23 cellular contexts compared by ENCODE assay signal in the genomic region with DNA sequence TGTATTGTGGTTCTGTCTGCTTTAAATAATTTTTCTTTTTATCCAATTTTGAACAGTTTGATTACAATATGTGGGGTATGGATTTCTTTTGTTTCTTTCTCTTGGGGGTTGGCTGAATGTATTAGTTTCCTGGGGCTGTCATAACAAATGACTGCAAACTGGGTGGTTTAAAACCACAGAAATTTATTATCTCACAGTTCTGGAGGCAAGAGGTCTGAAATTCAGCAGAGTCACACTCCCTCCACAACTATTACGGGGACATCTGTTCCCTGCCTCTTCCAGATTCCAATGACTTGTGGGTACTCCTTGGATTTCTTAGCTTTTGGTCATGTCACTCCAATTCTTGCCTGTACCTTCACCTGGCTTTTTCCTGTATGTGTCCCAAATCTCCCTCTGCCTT. TPM values are rescaled to one million over a fixed set of nuclear protein-coding genes. Genes with fewer than 3 reads are reported as not detected.
A peak's percentile ranks its signal among the peaks of the same experiment; 100 is the strongest.
DNase-seq lines count a peak whose midpoint lies in the region; TF ChIP-seq lines count a peak whose summit lies in the region.
"Had no signal": no experiment of that assay in that cellular context is flagged by ENCODE, and none has a peak within 500 bp of the region (broad histone marks: within the 10 kb centered on the region; RNA-seq: fewer than 3 reads in every experiment).

No MANE protein-coding gene starts in this region.

- no peaks in the 10 kb centered on the region for H3K36me3 Mint-ChIP-seq in activated T-helper 1 cell treated with anti-CD3 and anti-CD28 coated beads, Interleukin-12 subunit alpha, Interleukin-12 subunit beta, Interleukin-2, Interleukin-4 antibody, amounts not matched to agents 30 ng/mL and 10 ng/mL and 1 ng/mL, durations not matched to agents 14 hours and 24 hours and 36 hours (ENCODE audit: low read depth)

- peaks cover 7% of the 10 kb centered on the region for H3K27me3 Mint-ChIP-seq in activated T-helper 1 cell treated with anti-CD3 and anti-CD28 coated beads, Interleukin-12 subunit alpha, Interleukin-12 subunit beta, Interleukin-2, Interleukin-4 antibody, amounts not matched to agents 30 ng/mL and 10 ng/mL and 1 ng/mL, durations not matched to agents 14 hours and 24 hours and 36 hours (ENCODE audit: insufficient read depth)

- H3K9me3 ChIP-seq in mammary epithelial cell (replicated peaks; ENCODE audit: insufficient read depth, low read length) = no peaks in the 10 kb centered on the region

- dilution Hi-C loops in mammary epithelial cell (cut with HindIII; ENCODE audit: low sequenced_read_pairs) = no loop called here

- no peak overlapping the region for H3K4me3 Mint-ChIP-seq in activated T-helper 1 cell treated with anti-CD3 and anti-CD28 coated beads, Interleukin-12 subunit alpha, Interleukin-12 subunit beta, Interleukin-2, Interleukin-4 antibody, amounts not matched to agents 30 ng/mL and 10 ng/mL and 1 ng/mL, durations not matched to agents 14 hours and 24 hours and 36 hours
- H3K4me3 Mint-ChIP-seq: activated CD4-positive, alpha-beta T cell treated with anti-CD3 and anti-CD28 coated beads, Interleukin-2, amount 10 ng/mL, durations not matched to agents 7 days and 5 days; HFFc6; mesothelial cell of epicardium; nephron had no signal

- no peaks in the 10 kb centered on the region for H3K79me2 ChIP-seq in mammary epithelial cell (ENCODE audit: insufficient read depth, low read length)

- H3K4me3 ChIP-seq in AG10803 (ENCODE audit: low read length) = no peak overlapping the region
- H3K4me3 ChIP-seq in mammary epithelial cell (replicated peaks in 1 of 3; ENCODE audit: insufficient read depth in 1 of 3, low read depth in 2 of 3, low read length in 3 of 3) = no peak overlapping the region
- H3K4me3 ChIP-seq: skin epidermis had no signal

- CTCF ChIA-PET in mammary epithelial cell (lab: Charles Lee; ENCODE audit: low non-redundant PET) = no interaction called here

- no peaks in the 10 kb centered on the region for H3K9me3 Mint-ChIP-seq in activated T-helper 1 cell treated with anti-CD3 and anti-CD28 coated beads, Interleukin-12 subunit alpha, Interleukin-12 subunit beta, Interleukin-2, Interleukin-4 antibody, amounts not matched to agents 30 ng/mL and 10 ng/mL and 1 ng/mL, durations not matched to agents 14 hours and 24 hours and 36 hours
- H3K9me3 Mint-ChIP-seq: activated CD4-positive, alpha-beta T cell treated with anti-CD3 and anti-CD28 coated beads, Interleukin-2, amount 10 ng/mL, durations not matched to agents 7 days and 5 days; HFFc6; mesothelial cell of epicardium; nephron had no signal

- no peaks in the 10 kb centered on the region for H4K20me1 ChIP-seq in mammary epithelial cell (ENCODE audit: insufficient read depth, low read length)

- H3K4me2 ChIP-seq in mammary epithelial cell (ENCODE audit: insufficient read depth, low read depth, low read length) = no peak overlapping the region

- H3K4me1 Mint-ChIP-seq in activated T-helper 1 cell treated with anti-CD3 and anti-CD28 coated beads, Interleukin-12 subunit alpha, Interleukin-12 subunit beta, Interleukin-2, Interleukin-4 antibody, amounts not matched to agents 30 ng/mL and 10 ng/mL and 1 ng/mL, durations not matched to agents 14 hours and 24 hours and 36 hours (ENCODE audit: low read depth) = peaks cover 6% of the 10 kb centered on the region
- H3K4me1 Mint-ChIP-seq: activated CD4-positive, alpha-beta T cell treated with anti-CD3 and anti-CD28 coated beads, Interleukin-2, amount 10 ng/mL, durations not matched to agents 7 days and 5 days; mesothelial cell of epicardium; nephron had no signal

- no TSS peak for BruUV-seq in mammary epithelial cell (replicated peaks; lab: Mats Ljungman, UMichigan)

- no peak overlapping the region for H3K27ac ChIP-seq in mammary epithelial cell (ENCODE audit: insufficient read depth, low read depth, low read length)
- H3K27ac ChIP-seq: skin epidermis had no signal

- H3K27me3 ChIP-seq in mammary epithelial cell (ENCODE audit: insufficient read depth, low read length) = no peaks in the 10 kb centered on the region

- no peak overlapping the region for H3K9ac ChIP-seq in mammary epithelial cell (ENCODE audit: insufficient read depth, low read length)

- H2AFZ ChIP-seq in mammary epithelial cell (ENCODE audit: low read depth, low read length) = no peak overlapping the region

- WGBS in mammary epithelial cell (ENCODE audit: low coverage, missing lambda C conversion rate) = 100% methylated on average over 1 of the region's 1 CpG

- DNase-seq in AG10803 (ENCODE audit: low read depth) = peak; percentile 71
- DNase-seq in LHCN-M2 (ENCODE audit: low read depth) = peak; percentile 88
- DNase-seq in astrocyte of the hippocampus (ENCODE audit: low read depth, low spot score) = peak; percentile 55
- peak; percentile 77 for DNase-seq in glomerular visceral epithelial cell (ENCODE audit: extremely low spot score)
- no peak for DNase-seq in globus pallidus (ENCODE audit: low spot score)
- no peak for DNase-seq in stimulated activated CD4-positive, alpha-beta T cell treated with anti-CD3 and anti-CD28 coated beads, Interleukin-2, amount 100 ng/mL, for 48 hours
- no peak for DNase-seq in mammary epithelial cell
- DNase-seq in activated T-helper 1 cell treated with anti-CD3 and anti-CD28 coated beads, Interleukin-12 subunit alpha, Interleukin-12 subunit beta, Interleukin-2, Interleukin-4 antibody, amounts not matched to agents 30 ng/mL and 10 ng/mL and 1 ng/mL, durations not matched to agents 14 hours and 24 hours and 36 hours (ENCODE audit: low spot score) = no peak
- DNase-seq: activated CD4-positive, alpha-beta T cell treated with anti-CD3 and anti-CD28 coated beads, Interleukin-2, amount 10 ng/mL, durations not matched to agents 7 days and 5 days; activated CD8-positive, alpha-beta memory T cell treated with anti-CD3 and anti-CD28 coated beads, Interleukin-2, amount 50 U/mL, for 4 hours; activated effector memory CD4-positive, alpha-beta T cell treated with Interleukin-2 at 50 U/mL for 16 hours; C1 segment of cervical spinal cord; Calu3; dermis blood vessel endothelial cell; HFFc6; NCI-H1417; NCI-H69; posterior cingulate gyrus; stimulated activated CD4-positive, alpha-beta T cell treated with anti-CD3 and anti-CD28 coated beads, Interleukin-2, amount 100 ng/mL, for 24 hours; stimulated activated naive CD4-positive, alpha-beta T cell treated with Interleukin-2 at 50 U/mL for 16 hours had no signal

- peaks cover 7% of the 10 kb centered on the region for H3K36me3 ChIP-seq in mammary epithelial cell (ENCODE audit: insufficient read depth, low read length)

- H3K27ac Mint-ChIP-seq in activated T-helper 1 cell treated with anti-CD3 and anti-CD28 coated beads, Interleukin-12 subunit alpha, Interleukin-12 subunit beta, Interleukin-2, Interleukin-4 antibody, amounts not matched to agents 30 ng/mL and 10 ng/mL and 1 ng/mL, durations not matched to agents 14 hours and 24 hours and 36 hours = no peak overlapping the region
- H3K27ac Mint-ChIP-seq: activated CD4-positive, alpha-beta T cell treated with anti-CD3 and anti-CD28 coated beads, Interleukin-2, amount 10 ng/mL, durations not matched to agents 7 days and 5 days; HFFc6; mesothelial cell of epicardium; nephron had no signal

- no peak for TF ChIP-seq CTCF in AG10803 (conservative IDR thresholded peaks at IDR 0.05; ENCODE audit: low read length)
- no peak for TF ChIP-seq CTCF in mammary epithelial cell (conservative IDR thresholded peaks at IDR 0.05 in 1 of 2, IDR thresholded peaks at IDR 0.05 in 1 of 2; ENCODE audit: extremely low read depth in 1 of 2, insufficient read depth in 1 of 2, low read depth in 1 of 2, low read length in 2 of 2)

- in situ Hi-C loops in mammary epithelial cell (cut with MboI; ENCODE audit: low sequenced_read_pairs in 2 of 2) = no loop called here

- peaks cover 21% of the 10 kb centered on the region for H3K4me1 ChIP-seq in mammary epithelial cell (ENCODE audit: insufficient read depth, low read length)

- intact Hi-C loops in mammary epithelial cell (cut with micrococcal nuclease) = no loop called here
- intact Hi-C loops in activated T-helper 1 cell treated with anti-CD3 and anti-CD28 coated beads, Interleukin-12 subunit alpha, Interleukin-12 subunit beta, Interleukin-2, Interleukin-4 antibody, amounts not matched to agents 30 ng/mL and 10 ng/mL and 1 ng/mL, durations not matched to agents 14 hours and 24 hours and 36 hours (cut with micrococcal nuclease) = no loop called here

RNA-seq across cellular contexts. Expression of a gene that starts 23.7 kb away (rescaled TPM):
- total RNA-seq in LHCN-M2 (2014; rRNA removed) (82.6 and 105 TPM in 2 replicates), mammary epithelial cell (10 to 100 TPM; 43.4 to 53.8 TPM)
- polyA plus RNA-seq in LHCN-M2 (2012) = 37.7 TPM
- 44.5 TPM for polyA plus RNA-seq in mammary epithelial cell
- 15.6 TPM for polyA minus RNA-seq in mammary epithelial cell
- total RNA-seq in activated T-helper 1 cell treated with anti-CD3 and anti-CD28 coated beads, Interleukin-12 subunit alpha, Interleukin-12 subunit beta, Interleukin-2, Interleukin-4 antibody, amounts not matched to agents 30 ng/mL and 10 ng/mL and 1 ng/mL, durations not matched to agents 14 hours and 24 hours and 36 hours = 45.0 and 51.3 TPM in 2 replicates

RNA-seq across cellular contexts. Expression of a gene that starts 23.8 kb away (rescaled TPM):
- total RNA-seq in LHCN-M2 (2014; rRNA removed) (27.6 and 41.4 TPM in 2 replicates), mammary epithelial cell (10 to 100 TPM in 1 of 2 donors, 1 to 10 TPM in 1; 8.0 to 11.7 TPM)
- 3.1 TPM for polyA plus RNA-seq in LHCN-M2 (2012)
- polyA plus RNA-seq in mammary epithelial cell = 3.9 TPM
- polyA minus RNA-seq in mammary epithelial cell = 10.6 TPM
- 5.1 and 7.3 TPM in 2 replicates for total RNA-seq in activated T-helper 1 cell treated with anti-CD3 and anti-CD28 coated beads, Interleukin-12 subunit alpha, Interleukin-12 subunit beta, Interleukin-2, Interleukin-4 antibody, amounts not matched to agents 30 ng/mL and 10 ng/mL and 1 ng/mL, durations not matched to agents 14 hours and 24 hours and 36 hours

RNA-seq across cellular contexts. Expression of a gene that starts 44.1 kb away (rescaled TPM):
- 28.9 and 29.9 TPM in 2 replicates for total RNA-seq in LHCN-M2 (2014; rRNA removed)
- polyA plus RNA-seq in LHCN-M2 (2012) = 9.9 TPM
- 10 to 100 TPM; 78.0 to 93.5 TPM for total RNA-seq in mammary epithelial cell
- polyA plus RNA-seq in mammary epithelial cell = 76.9 TPM
- polyA minus RNA-seq in mammary epithelial cell = 39.2 TPM
- total RNA-seq in activated T-helper 1 cell treated with anti-CD3 and anti-CD28 coated beads, Interleukin-12 subunit alpha, Interleukin-12 subunit beta, Interleukin-2, Interleukin-4 antibody, amounts not matched to agents 30 ng/mL and 10 ng/mL and 1 ng/mL, durations not matched to agents 14 hours and 24 hours and 36 hours = 0.32 and 0.41 TPM in 2 replicates

Comparison
In these comparisons a context has a peak if more than half of its experiments do, and no peak if none do; other contexts are left out.
1. DNase-seq: peak in AG10803 (single experiment), LHCN-M2 (single experiment), astrocyte of the hippocampus (single experiment) and glomerular visceral epithelial cell (single experiment); none in globus pallidus (single experiment), stimulated activated CD4-positive, alpha-beta T cell treated with anti-CD3 and anti-CD28 coated beads, Interleukin-2, amount 100 ng/mL, for 48 hours (0 of 2), mammary epithelial cell (single experiment) and activated T-helper 1 cell treated with anti-CD3 and anti-CD28 coated beads, Interleukin-12 subunit alpha, Interleukin-12 subunit beta, Interleukin-2, Interleukin-4 antibody, amounts not matched to agents 30 ng/mL and 10 ng/mL and 1 ng/mL, durations not matched to agents 14 hours and 24 hours and 36 hours (single experiment).
2. RNA of a gene that starts 44.1 kb away (total RNA-seq): 78.0 to 93.5 TPM in mammary epithelial cell and 28.9 to 29.9 TPM in LHCN-M2; 0.32 to 0.41 TPM in activated T-helper 1 cell treated with anti-CD3 and anti-CD28 coated beads, Interleukin-12 subunit alpha, Interleukin-12 subunit beta, Interleukin-2, Interleukin-4 antibody, amounts not matched to agents 30 ng/mL and 10 ng/mL and 1 ng/mL, durations not matched to agents 14 hours and 24 hours and 36 hours; every median in the first group is over 10 times any median in the second.